Comparison of ENCODE assay signal across 1 cellular context in genomic region chr1:67686272-67687197, GRCh38.
TF ChIP-seq lines count a peak whose summit lies in the region.

No MANE protein-coding gene starts in this region.

TF ChIP-seq in HepG2, 621 proteins besides CTCF, POLR2A, EP300 and RAD21 (continued from another document):
- TF ChIP-seq REL (CRISPR knock-in tag; conservative IDR thresholded peaks at IDR 0.05) (no peak), HNRNPK (IDR thresholded peaks at IDR 0.05; ENCODE audit: low read depth, low read length, poor library complexity, severe bottlenecking) (no peak), ARHGAP35 (CRISPR knock-in tag; IDR thresholded peaks at IDR 0.05; ENCODE audit: borderline replicate concordance) (no peak; the same call in 1 of the 2 replicates), TBP (CRISPR knock-in tag; IDR thresholded peaks at IDR 0.05) (no peak), FOXK2 (IDR thresholded peaks at IDR 0.05) (no peak), ZNF557 (CRISPR knock-in tag; IDR thresholded peaks at IDR 0.05) (no peak), ZNF263 (CRISPR knock-in tag; IDR thresholded peaks at IDR 0.05) (peak; percentile 14; the same call in 1 of the 2 replicates), ZBTB3 (CRISPR knock-in tag; IDR thresholded peaks at IDR 0.05; ENCODE audit: borderline replicate concordance, low read depth) (no peak), ATF7-NPFF (CRISPR knock-in tag; IDR thresholded peaks at IDR 0.05; ENCODE audit: low read depth) (peak; percentile 56), RNF219 (CRISPR knock-in tag; IDR thresholded peaks at IDR 0.05) (no peak), ZNF788 (CRISPR knock-in tag; IDR thresholded peaks at IDR 0.05; ENCODE audit: borderline replicate concordance) (0 out of 2 replicates have a peak, but pooled peaks have one; percentile 62), GABPA (IDR thresholded peaks at IDR 0.05; ENCODE audit: low read depth, low read length) (no peak), GABPA (CRISPR knock-in tag; IDR thresholded peaks at IDR 0.05; ENCODE audit: low read depth) (peak; percentile 55; the same call in 1 of the 2 replicates), TARDBP (CRISPR knock-in tag; IDR thresholded peaks at IDR 0.05) (0 out of 2 replicates have a peak, but pooled peaks have one; percentile 24), TBX2 (CRISPR knock-in tag; IDR thresholded peaks at IDR 0.05; ENCODE audit: borderline replicate concordance) (peak; percentile 68), ZNF747 (CRISPR knock-in tag; IDR thresholded peaks at IDR 0.05; ENCODE audit: borderline replicate concordance) (no peak), PLRG1 (conservative IDR thresholded peaks at IDR 0.05) (no peak), ZNF670 (CRISPR knock-in tag; IDR thresholded peaks at IDR 0.05; ENCODE audit: borderline replicate concordance) (no peak), KLF16 (CRISPR knock-in tag; IDR thresholded peaks at IDR 0.05) (peak in 1 of 2 experiments; percentile 69; a peak in 1 of 4 replicates), KDM1A (CRISPR knock-in tag; IDR thresholded peaks at IDR 0.05) (no peak), MTF1 (CRISPR knock-in tag; IDR thresholded peaks at IDR 0.05) (no peak), GMEB2 (CRISPR knock-in tag; IDR thresholded peaks at IDR 0.05; ENCODE audit: low read depth) (no peak), TMF1 (CRISPR knock-in tag; IDR thresholded peaks at IDR 0.05; ENCODE audit: low read depth) (no peak), KLF11 (CRISPR knock-in tag; IDR thresholded peaks at IDR 0.05) (0 out of 2 replicates have a peak, but pooled peaks have one; percentile 31), KLF12 (CRISPR knock-in tag; IDR thresholded peaks at IDR 0.05; ENCODE audit: borderline replicate concordance) (no peak; the same call in 1 of the 2 replicates), BRCA1 (CRISPR knock-in tag; IDR thresholded peaks at IDR 0.05) (no peak), TFAP4 (IDR thresholded peaks at IDR 0.05; ENCODE audit: borderline replicate concordance, low read depth) (peak; percentile 33; the same call in 1 of the 2 replicates), ZNF501 (CRISPR knock-in tag; IDR thresholded peaks at IDR 0.05) (peak; percentile 63; the same call in 1 of the 2 replicates), ZNF839 (CRISPR knock-in tag; IDR thresholded peaks at IDR 0.05; ENCODE audit: borderline replicate concordance) (no peak), SPEN (CRISPR knock-in tag; IDR thresholded peaks at IDR 0.05; ENCODE audit: low read depth) (0 out of 2 replicates have a peak, but pooled peaks have one; percentile 16), ZNF496 (CRISPR knock-in tag; IDR thresholded peaks at IDR 0.05; ENCODE audit: insufficient replicate concordance) (no peak), ZNF878 (CRISPR knock-in tag; IDR thresholded peaks at IDR 0.05) (no peak), ZBTB7B (CRISPR knock-in tag; IDR thresholded peaks at IDR 0.05) (peak; percentile 82; the same call in 1 of the 2 replicates), ZZZ3 (CRISPR knock-in tag; IDR thresholded peaks at IDR 0.05; ENCODE audit: borderline replicate concordance) (no peak), ZNF792 (CRISPR knock-in tag; IDR thresholded peaks at IDR 0.05) (no peak), YEATS2 (CRISPR knock-in tag; IDR thresholded peaks at IDR 0.05; ENCODE audit: borderline replicate concordance) (no peak; the same call in 1 of the 2 replicates), JARID2 (CRISPR knock-in tag; IDR thresholded peaks at IDR 0.05; ENCODE audit: insufficient replicate concordance) (no peak), RARA (CRISPR knock-in tag; IDR thresholded peaks at IDR 0.05) (peak; percentile 59), ZBTB37 (CRISPR knock-in tag; IDR thresholded peaks at IDR 0.05) (no peak), GPN1 (CRISPR knock-in tag; IDR thresholded peaks at IDR 0.05; ENCODE audit: borderline replicate concordance) (no peak), PRDM4 (CRISPR knock-in tag; IDR thresholded peaks at IDR 0.05; ENCODE audit: borderline replicate concordance) (no peak), HOXD1 (CRISPR knock-in tag; IDR thresholded peaks at IDR 0.05) (no peak), SOX6 (IDR thresholded peaks at IDR 0.05) (no peak), SOX6 (CRISPR knock-in tag; IDR thresholded peaks at IDR 0.05) (peak; percentile 73), FOSL2 (CRISPR knock-in tag; IDR thresholded peaks at IDR 0.05) (peak; percentile 92), ZMAT5 (CRISPR knock-in tag; IDR thresholded peaks at IDR 0.05; ENCODE audit: borderline replicate concordance, low read depth) (no peak), TCF12 (IDR thresholded peaks at IDR 0.05) (no peak), TCF12 (CRISPR knock-in tag; IDR thresholded peaks at IDR 0.05) (peak; percentile 87; the same call in 1 of the 2 replicates), BCLAF1 (IDR thresholded peaks at IDR 0.05) (no peak), XBP1 (CRISPR knock-in tag; IDR thresholded peaks at IDR 0.05) (no peak), ZNF768 (CRISPR knock-in tag; IDR thresholded peaks at IDR 0.05) (peak; percentile 37; the same call in 1 of the 2 replicates), POGZ (CRISPR knock-in tag; IDR thresholded peaks at IDR 0.05) (peak; percentile 68), E2F2 (CRISPR knock-in tag; IDR thresholded peaks at IDR 0.05; ENCODE audit: borderline replicate concordance) (no peak), ATAD3A (CRISPR knock-in tag; IDR thresholded peaks at IDR 0.05) (no peak), ZNF264 (CRISPR knock-in tag; IDR thresholded peaks at IDR 0.05) (peak; percentile 50; the same call in 1 of the 2 replicates)
- TF ChIP-seq, protein P1, sequence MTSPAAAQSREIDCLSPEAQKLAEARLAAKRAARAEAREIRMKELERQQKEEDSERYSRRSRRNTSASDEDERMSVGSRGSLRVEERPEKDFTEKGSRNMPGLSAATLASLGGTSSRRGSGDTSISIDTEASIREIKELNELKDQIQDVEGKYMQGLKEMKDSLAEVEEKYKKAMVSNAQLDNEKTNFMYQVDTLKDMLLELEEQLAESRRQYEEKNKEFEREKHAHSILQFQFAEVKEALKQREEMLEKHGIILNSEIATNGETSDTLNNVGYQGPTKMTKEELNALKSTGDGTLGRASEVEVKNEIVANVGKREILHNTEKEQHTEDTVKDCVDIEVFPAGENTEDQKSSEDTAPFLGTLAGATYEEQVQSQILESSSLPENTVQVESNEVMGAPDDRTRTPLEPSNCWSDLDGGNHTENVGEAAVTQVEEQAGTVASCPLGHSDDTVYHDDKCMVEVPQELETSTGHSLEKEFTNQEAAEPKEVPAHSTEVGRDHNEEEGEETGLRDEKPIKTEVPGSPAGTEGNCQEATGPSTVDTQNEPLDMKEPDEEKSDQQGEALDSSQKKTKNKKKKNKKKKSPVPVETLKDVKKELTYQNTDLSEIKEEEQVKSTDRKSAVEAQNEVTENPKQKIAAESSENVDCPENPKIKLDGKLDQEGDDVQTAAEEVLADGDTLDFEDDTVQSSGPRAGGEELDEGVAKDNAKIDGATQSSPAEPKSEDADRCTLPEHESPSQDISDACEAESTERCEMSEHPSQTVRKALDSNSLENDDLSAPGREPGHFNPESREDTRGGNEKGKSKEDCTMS (CRISPR knock-in tag; conservative IDR thresholded peaks at IDR 0.05), result no peak
